Comparison of ENCODE assay signal across 16 cellular contexts in genomic region chr2:120182019-120182560, GRCh38. TPM values are rescaled to one million over a fixed set of nuclear protein-coding genes. Genes with fewer than 3 reads are reported as not detected.
A peak's percentile ranks its signal among the peaks of the same experiment; 100 is the strongest.
DNase-seq lines count a peak whose midpoint lies in the region; ATAC-seq, FAIRE-seq and TF ChIP-seq lines count a peak whose summit lies in the region.
"Had no signal": no experiment of that assay in that cellular context is flagged by ENCODE, and none has a peak within 500 bp of the region (broad histone marks: within the 10 kb centered on the region; RNA-seq: fewer than 3 reads in every experiment).

No MANE protein-coding gene starts in this region.

- H3K79me2 ChIP-seq in HepG2 (ENCODE audit: insufficient read depth, low read length): no peaks in the 10 kb centered on the region

- no peaks in the 10 kb centered on the region for H4K20me1 ChIP-seq in HepG2 (ENCODE audit: insufficient read depth, low read length)

- no peaks in the 10 kb centered on the region for H3K9me3 Mint-ChIP-seq in dendritic cell treated with granulocyte-macrophage colony-stimulating factor and Interleukin-4, amounts not matched to agents 40 ng/mL and 50 ng/mL, for 4 days

- no TSS peak for BruUV-seq in HepG2 (replicated peaks; lab: Mats Ljungman, UMichigan)

- POLR2A ChIA-PET in HepG2 (lab: Yijun Ruan, JAX): no interaction called here

- H3K27me3 ChIP-seq in HepG2 (ENCODE audit: control insufficient read depth in 1 of 2, insufficient read depth in 2 of 2, low read length in 2 of 2) (no peaks in the 10 kb centered on the region), right lobe of liver (no peaks in the 10 kb centered on the region), aorta (ENCODE audit: control insufficient read depth in 1 of 2, insufficient read depth in 2 of 2, low read length in 1 of 2) (no peaks in the 10 kb centered on the region)
- H3K27me3 ChIP-seq: gastroesophageal sphincter had no signal

- in situ Hi-C loops in HepG2 (cut with HindIII; ENCODE audit: extremely low pct_ligation_motif_present, low pct_unique_long_range_greater_than_20kb): no loop called here

- H3K4me3 Mint-ChIP-seq in T-helper 17 cell: peak overlapping the region; percentile 74
- no peak overlapping the region for H3K4me3 Mint-ChIP-seq in dendritic cell treated with granulocyte-macrophage colony-stimulating factor and Interleukin-4, amounts not matched to agents 40 ng/mL and 50 ng/mL, for 4 days

- no peak overlapping the region for H3K9ac ChIP-seq in HepG2 (ENCODE audit: insufficient read depth, low read depth, low read length)
- H3K9ac ChIP-seq: SK-N-SH had no signal

- peak overlapping the region; percentile 66 for H3K27ac Mint-ChIP-seq in T-helper 17 cell
- peak overlapping the region; percentile 6 for H3K27ac Mint-ChIP-seq in dendritic cell treated with granulocyte-macrophage colony-stimulating factor and Interleukin-4, amounts not matched to agents 40 ng/mL and 50 ng/mL, for 4 days

- H3K36me3 ChIP-seq in HepG2 (replicated peaks in 1 of 2; ENCODE audit: control insufficient read depth in 1 of 2, insufficient read depth in 2 of 2, low read length in 2 of 2) (peaks cover 1 to 11% of the 10 kb centered on the region in 2 experiments; a peak in 2 of 5 replicates), right lobe of liver (peaks cover 0 to 11% (median 0%) of the 10 kb centered on the region in 4 donors), aorta (ENCODE audit: control insufficient read depth in 1 of 2, insufficient read depth in 2 of 2, low read length in 1 of 2) (peaks cover 0 to 2% of the 10 kb centered on the region in 2 donors)
- H3K36me3 ChIP-seq: thoracic aorta had no signal

- TF ChIP-seq CTCF in HepG2 (CRISPR knock-in tag; IDR thresholded peaks at IDR 0.05) (0 out of 2 replicates have a peak, but pooled peaks have one; percentile 16), right lobe of liver (IDR thresholded peaks at IDR 0.05) (no peak)

- no peak for TF ChIP-seq RAD21 in HepG2 (CRISPR knock-in tag; IDR thresholded peaks at IDR 0.05)

- WGBS in HepG2 (ENCODE audit: low lambda C conversion rate): 85% methylated on average over 5 of the region's 5 CpGs
- 66% methylated on average over 5 of the region's 5 CpGs for WGBS in right lobe of liver (ENCODE audit: insufficient coverage, low coverage, low lambda C conversion rate, missing lambda C conversion rate)
- 67 to 77% methylated on average over 5 of the region's 5 CpGs for WGBS in aorta, 2 donors

- H3K27ac ChIP-seq in HepG2 (ENCODE audit: extremely low read length, insufficient read depth, low read length): no peak overlapping the region
- no peak overlapping the region for H3K27ac ChIP-seq in right lobe of liver
- H3K27ac ChIP-seq in aorta (ENCODE audit: low read depth in 1 of 2, low read length in 2 of 2): no peak overlapping the region
- H3K27ac ChIP-seq: gastroesophageal sphincter, thoracic aorta, VCaP had no signal

- DNase-seq in HepG2 (ENCODE audit: low spot score): no peak
- no peak for DNase-seq in right lobe of liver
- no peak for DNase-seq in T-helper 17 cell
- DNase-seq in NCI-H82 treated with DMSO at 0.1 percent for 48 hours (lab: John Stamatoyannopoulos, UW; ENCODE audit: unreplicated experiment): no peak
- DNase-seq in AG08395 (ENCODE audit: low spot score): no peak
- no peak for DNase-seq in aorta
- DNase-seq: DMS79 treated with DMSO at 0.1 percent for 48 hours, NCI-H1417, NCI-H446 treated with DMSO at 0.1 percent for 48 hours, SK-N-SH had no signal

- ATAC-seq in HepG2: peak; percentile 46; the same call in 2 of the 3 replicates
- no peak for ATAC-seq in right lobe of liver
- no peak for ATAC-seq in T-helper 17 cell
- no peak for ATAC-seq in GM21786 (IDR thresholded peaks at IDR 0.05; ENCODE audit: unreplicated experiment)
- no peak for ATAC-seq in aorta (ENCODE audit: low FRiP score)
- ATAC-seq: gastroesophageal sphincter had no signal

- peaks cover 5% of the 10 kb centered on the region for H3K36me3 Mint-ChIP-seq in T-helper 17 cell (ENCODE audit: low read depth)
- no peaks in the 10 kb centered on the region for H3K36me3 Mint-ChIP-seq in dendritic cell treated with granulocyte-macrophage colony-stimulating factor and Interleukin-4, amounts not matched to agents 40 ng/mL and 50 ng/mL, for 4 days (ENCODE audit: low read depth)

- TF ChIP-seq POLR2A in HepG2 (IDR thresholded peaks at IDR 0.05; ENCODE audit: insufficient read depth in 1 of 2, low read depth in 2 of 2, low read length in 2 of 2) (no peak), right lobe of liver (IDR thresholded peaks at IDR 0.05) (no peak)

- H3K4me2 ChIP-seq in HepG2 (ENCODE audit: low read depth, low read length): no peak overlapping the region
- H3K4me2 ChIP-seq: SK-N-SH had no signal

- H3K4me1 ChIP-seq in HepG2 (ENCODE audit: insufficient read depth, low read length): no peaks in the 10 kb centered on the region
- H3K4me1 ChIP-seq in right lobe of liver: no peaks in the 10 kb centered on the region
- H3K4me1 ChIP-seq in aorta (ENCODE audit: control insufficient read depth in 1 of 2, insufficient read depth in 2 of 2, low read length in 2 of 2): no peaks in the 10 kb centered on the region
- H3K4me1 ChIP-seq: gastroesophageal sphincter had no signal

- no peak overlapping the region for H2AFZ ChIP-seq in HepG2 (ENCODE audit: low read length)

- CTCF ChIA-PET in HepG2 (lab: Yijun Ruan, JAX; ENCODE audit: low intra/inter-chr PET ratio, low total read pairs): no interaction called here

- H3K9me3 ChIP-seq in HepG2 (ENCODE audit: low read length) (no peaks in the 10 kb centered on the region), right lobe of liver (no peaks in the 10 kb centered on the region), T-helper 17 cell (ENCODE audit: control insufficient read depth, low read length, poor library complexity, severe bottlenecking) (no peaks in the 10 kb centered on the region), aorta (ENCODE audit: control insufficient read depth, low read length) (no peaks in the 10 kb centered on the region)
- H3K9me3 ChIP-seq: gastroesophageal sphincter, SK-N-SH, thoracic aorta had no signal

- FAIRE-seq in HepG2 (lab: Jason Lieb, UNC): no peak
- FAIRE-seq: endometrium had no signal

- TF ChIP-seq EP300 in HepG2 (IDR thresholded peaks at IDR 0.05; ENCODE audit: low read depth in 2 of 2, low read length in 2 of 2): no peak
- TF ChIP-seq EP300 in HepG2 (CRISPR knock-in tag; IDR thresholded peaks at IDR 0.05; ENCODE audit: borderline replicate concordance): no peak

- intact Hi-C loops in HepG2 (cut with micrococcal nuclease; ENCODE audit: unreplicated experiment) (no loop called here), right lobe of liver (cut with DNase I) (no loop called here), aorta (cut with DNase I) (no loop called here)
- intact Hi-C loops in dendritic cell treated with granulocyte-macrophage colony-stimulating factor and Interleukin-4, amounts not matched to agents 40 ng/mL and 50 ng/mL, for 4 days (cut with micrococcal nuclease): no loop called here

- peaks cover 30% of the 10 kb centered on the region for H3K4me1 Mint-ChIP-seq in T-helper 17 cell
- peaks cover 12% of the 10 kb centered on the region for H3K4me1 Mint-ChIP-seq in dendritic cell treated with granulocyte-macrophage colony-stimulating factor and Interleukin-4, amounts not matched to agents 40 ng/mL and 50 ng/mL, for 4 days (ENCODE audit: low read depth)

- no peaks in the 10 kb centered on the region for H3K27me3 Mint-ChIP-seq in T-helper 17 cell
- H3K27me3 Mint-ChIP-seq in dendritic cell treated with granulocyte-macrophage colony-stimulating factor and Interleukin-4, amounts not matched to agents 40 ng/mL and 50 ng/mL, for 4 days: peaks cover 6% of the 10 kb centered on the region

- H3K4me3 ChIP-seq in HepG2 (replicated peaks in 1 of 3; ENCODE audit: insufficient read depth in 1 of 3, low read depth in 2 of 3, low read length in 3 of 3) (no peak overlapping the region), right lobe of liver (no peak overlapping the region), aorta (ENCODE audit: low read length in 2 of 2) (no peak overlapping the region)
- H3K4me3 ChIP-seq: gastroesophageal sphincter, thoracic aorta had no signal

TF ChIP-seq in HepG2, 621 proteins besides CTCF, POLR2A, EP300 and RAD21:
- TF ChIP-seq RBM22 (optimal IDR thresholded peaks at IDR 0.05; ENCODE audit: low read length) (peak; percentile 14), NR1H2 (CRISPR knock-in tag; IDR thresholded peaks at IDR 0.05; ENCODE audit: borderline replicate concordance, low read depth) (no peak)
TF ChIP-seq in HepG2: peak in this region for 1.

RNA-seq across cellular contexts. Expression of gene TMEM185B, which starts 41.1 kb away (rescaled TPM):
- 3.5 and 7.0 TPM in 2 replicates for total RNA-seq in HepG2 (2016; rRNA removed; fragmentation: Illumina TruSeq; extraction: Trizol)
- total RNA-seq in HepG2 (2016; cell fraction: cytosol; rRNA removed; fragmentation: Illumina TruSeq; extraction: Trizol; ENCODE audit: low read depth): 1.2 and 1.8 TPM in 2 replicates
- 2.9 and 6.9 TPM in 2 replicates for total RNA-seq in HepG2 (2016; cell fraction: insoluble cytoplasmic fraction; rRNA removed; fragmentation: Illumina TruSeq; extraction: Trizol)
- total RNA-seq in HepG2 (2016; cell fraction: membrane; rRNA removed; fragmentation: Illumina TruSeq; extraction: Trizol): 3.8 and 4.7 TPM in 2 replicates
- total RNA-seq in HepG2 (2016; cell fraction: nucleus; rRNA removed; fragmentation: Illumina TruSeq; extraction: Trizol): 6.4 and 7.9 TPM in 2 replicates
- 5.6 and 5.7 TPM in 2 replicates for polyA plus RNA-seq in HepG2 (2011; rRNA removed)
- 6.0 and 6.3 TPM in 2 replicates for polyA plus RNA-seq in HepG2 (2011; cell fraction: cytosol; rRNA removed)
- 9.5 and 9.8 TPM in 2 replicates for polyA plus RNA-seq in HepG2 (2011; cell fraction: nucleus; rRNA removed)
- 7.3 and 7.8 TPM in 2 replicates for polyA plus RNA-seq in HepG2 (2012)
- polyA plus RNA-seq in HepG2 (2016; cell fraction: cytosol; fragmentation: Illumina TruSeq; extraction: Trizol; ENCODE audit: low read depth): 1.2 and 1.8 TPM in 2 replicates
- polyA plus RNA-seq in HepG2 (2016; cell fraction: insoluble cytoplasmic fraction; fragmentation: Illumina TruSeq; extraction: Trizol; ENCODE audit: low read depth): 3.2 and 5.0 TPM in 2 replicates
- polyA plus RNA-seq in HepG2 (2016; cell fraction: membrane; fragmentation: Illumina TruSeq; extraction: Trizol; ENCODE audit: low read depth): 2.4 and 3.2 TPM in 2 replicates
- polyA plus RNA-seq in HepG2 (2016; cell fraction: nucleus; fragmentation: Illumina TruSeq; extraction: Trizol; ENCODE audit: insufficient read depth, low read depth): 8.5 and 10.2 TPM in 2 replicates
- polyA minus RNA-seq in HepG2 (2011; rRNA and poly(A)+ RNA removed; ENCODE audit: low replicate concordance): 13.7 and 14.5 TPM in 2 replicates
- polyA minus RNA-seq in HepG2 (2011; cell fraction: cytosol; rRNA and poly(A)+ RNA removed): 4.8 and 5.5 TPM in 2 replicates
- 5.2 and 7.0 TPM in 2 replicates for polyA minus RNA-seq in HepG2 (2011; cell fraction: nucleus; rRNA and poly(A)+ RNA removed)
- 10 to 100 TPM in 3 of 6 experiments, 1 to 10 TPM in 3; 3.8 to 18.1 (median 10.6) TPM for total RNA-seq in right lobe of liver
- total RNA-seq in T-helper 17 cell: 10 to 100 TPM; 19.8 to 21.1 TPM
- total RNA-seq in aorta: 10 to 100 TPM; 17.5 to 20.8 TPM
- 1 to 10 TPM; 4.9 to 8.0 TPM for polyA plus RNA-seq in aorta
